ENCODE assay signal across 1 cellular context in the genomic region with DNA sequence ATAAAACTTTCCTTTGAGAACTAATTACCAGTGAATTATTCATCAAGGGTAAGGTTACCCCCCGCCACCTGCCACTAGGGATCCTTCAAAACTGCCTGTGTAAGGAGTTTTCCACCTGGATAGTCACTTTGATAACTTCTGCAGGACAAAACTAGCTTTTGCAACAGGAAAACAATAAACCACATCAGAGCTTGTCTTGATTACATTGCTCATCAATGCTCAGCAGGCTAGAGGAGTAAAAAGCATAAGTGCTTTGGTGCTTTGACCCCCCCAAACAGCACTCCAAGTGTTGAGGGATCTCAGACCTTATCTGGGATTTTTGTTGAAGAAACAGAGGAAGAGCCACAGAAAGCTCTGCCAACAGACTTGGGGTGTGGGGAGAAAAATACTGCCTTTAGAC.
TF ChIP-seq lines count a peak whose summit lies in the region.

No MANE protein-coding gene starts in this region.

TF ChIP-seq in HCT116, 20 proteins besides CTCF, POLR2A, EP300 and RAD21 (continued from another document):
- TF ChIP-seq ZBTB33 (IDR thresholded peaks at IDR 0.05; ENCODE audit: extremely low read depth, insufficient replicate concordance, low read length) (no peak), SP1 (IDR thresholded peaks at IDR 0.05; ENCODE audit: low read depth) (peak; percentile 88), ZNF274 (IDR thresholded peaks at IDR 0.05; ENCODE audit: low read depth, low read length) (no peak), JUND (IDR thresholded peaks at IDR 0.05) (peak; percentile 76), FOSL1 (IDR thresholded peaks at IDR 0.05; ENCODE audit: low read depth) (peak; percentile 45; the same call in 1 of the 2 replicates), CBX3 (IDR thresholded peaks at IDR 0.05; ENCODE audit: low read depth) (peak; percentile 78; the same call in 1 of the 2 replicates), SIN3A (IDR thresholded peaks at IDR 0.05; ENCODE audit: low read depth) (peak; percentile 42; the same call in 1 of the 2 replicates), POLR2AphosphoS5 (IDR thresholded peaks at IDR 0.05; ENCODE audit: low read depth, low read length) (0 out of 2 replicates have a peak, but pooled peaks have one; percentile 28), YY1 (IDR thresholded peaks at IDR 0.05; ENCODE audit: extremely low read depth, insufficient replicate concordance, low read depth, low read length) (no peak), ATF3 (IDR thresholded peaks at IDR 0.05) (no peak), CEBPB (IDR thresholded peaks at IDR 0.05; ENCODE audit: low read depth) (peak; percentile 93), TCF7L2 (IDR thresholded peaks at IDR 0.05; ENCODE audit: borderline replicate concordance, extremely low read depth, insufficient read depth, insufficient read length) (peak; percentile 99), MAX (IDR thresholded peaks at IDR 0.05) (peak; percentile 67; the same call in 1 of the 2 replicates)
- TF ChIP-seq, protein P1, sequence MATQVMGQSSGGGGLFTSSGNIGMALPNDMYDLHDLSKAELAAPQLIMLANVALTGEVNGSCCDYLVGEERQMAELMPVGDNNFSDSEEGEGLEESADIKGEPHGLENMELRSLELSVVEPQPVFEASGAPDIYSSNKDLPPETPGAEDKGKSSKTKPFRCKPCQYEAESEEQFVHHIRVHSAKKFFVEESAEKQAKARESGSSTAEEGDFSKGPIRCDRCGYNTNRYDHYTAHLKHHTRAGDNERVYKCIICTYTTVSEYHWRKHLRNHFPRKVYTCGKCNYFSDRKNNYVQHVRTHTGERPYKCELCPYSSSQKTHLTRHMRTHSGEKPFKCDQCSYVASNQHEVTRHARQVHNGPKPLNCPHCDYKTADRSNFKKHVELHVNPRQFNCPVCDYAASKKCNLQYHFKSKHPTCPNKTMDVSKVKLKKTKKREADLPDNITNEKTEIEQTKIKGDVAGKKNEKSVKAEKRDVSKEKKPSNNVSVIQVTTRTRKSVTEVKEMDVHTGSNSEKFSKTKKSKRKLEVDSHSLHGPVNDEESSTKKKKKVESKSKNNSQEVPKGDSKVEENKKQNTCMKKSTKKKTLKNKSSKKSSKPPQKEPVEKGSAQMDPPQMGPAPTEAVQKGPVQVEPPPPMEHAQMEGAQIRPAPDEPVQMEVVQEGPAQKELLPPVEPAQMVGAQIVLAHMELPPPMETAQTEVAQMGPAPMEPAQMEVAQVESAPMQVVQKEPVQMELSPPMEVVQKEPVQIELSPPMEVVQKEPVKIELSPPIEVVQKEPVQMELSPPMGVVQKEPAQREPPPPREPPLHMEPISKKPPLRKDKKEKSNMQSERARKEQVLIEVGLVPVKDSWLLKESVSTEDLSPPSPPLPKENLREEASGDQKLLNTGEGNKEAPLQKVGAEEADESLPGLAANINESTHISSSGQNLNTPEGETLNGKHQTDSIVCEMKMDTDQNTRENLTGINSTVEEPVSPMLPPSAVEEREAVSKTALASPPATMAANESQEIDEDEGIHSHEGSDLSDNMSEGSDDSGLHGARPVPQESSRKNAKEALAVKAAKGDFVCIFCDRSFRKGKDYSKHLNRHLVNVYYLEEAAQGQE (IDR thresholded peaks at IDR 0.05; ENCODE audit: low read depth) = no peak
TF ChIP-seq in HCT116: peak in this region for 11.
